Comparison of ENCODE assay signal across 2 cellular contexts in the genomic region with DNA sequence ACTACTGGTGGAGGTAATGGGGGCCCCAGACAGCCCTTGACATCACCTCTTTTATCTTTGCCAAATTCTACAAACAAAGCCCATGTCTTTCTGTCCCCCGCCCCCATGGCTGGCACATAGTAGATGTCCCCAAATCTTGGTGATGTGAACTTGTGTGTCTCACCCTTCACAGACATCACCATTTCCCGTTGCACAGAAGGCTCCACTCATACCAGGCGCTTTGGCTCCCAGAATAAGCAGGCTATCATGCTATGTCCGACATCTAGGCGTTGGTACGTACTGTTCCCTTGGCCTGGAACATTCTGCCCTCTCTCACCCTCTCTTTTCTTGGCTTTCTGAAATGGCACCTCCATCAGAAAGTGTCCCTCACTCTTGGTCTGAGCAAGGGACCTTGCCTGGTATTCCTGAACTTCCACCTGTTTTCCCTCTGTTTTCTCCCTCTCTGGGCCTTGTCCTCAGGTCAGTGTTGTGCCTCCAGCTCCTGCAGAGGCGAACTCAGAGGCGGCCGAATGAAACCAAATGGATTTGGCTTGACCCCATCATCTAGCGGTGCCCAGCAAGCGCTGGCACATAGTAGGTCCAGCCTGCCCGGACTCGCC.
TF ChIP-seq lines count a peak whose summit lies in the region.

No MANE protein-coding gene starts in this region.

TF ChIP-seq in SK-N-SH treated with all-trans-retinoic acid at 6 μM for 48 hours, 23 proteins besides CTCF, POLR2A, EP300 and RAD21 (continued from another document):
- TF ChIP-seq, protein P1, sequence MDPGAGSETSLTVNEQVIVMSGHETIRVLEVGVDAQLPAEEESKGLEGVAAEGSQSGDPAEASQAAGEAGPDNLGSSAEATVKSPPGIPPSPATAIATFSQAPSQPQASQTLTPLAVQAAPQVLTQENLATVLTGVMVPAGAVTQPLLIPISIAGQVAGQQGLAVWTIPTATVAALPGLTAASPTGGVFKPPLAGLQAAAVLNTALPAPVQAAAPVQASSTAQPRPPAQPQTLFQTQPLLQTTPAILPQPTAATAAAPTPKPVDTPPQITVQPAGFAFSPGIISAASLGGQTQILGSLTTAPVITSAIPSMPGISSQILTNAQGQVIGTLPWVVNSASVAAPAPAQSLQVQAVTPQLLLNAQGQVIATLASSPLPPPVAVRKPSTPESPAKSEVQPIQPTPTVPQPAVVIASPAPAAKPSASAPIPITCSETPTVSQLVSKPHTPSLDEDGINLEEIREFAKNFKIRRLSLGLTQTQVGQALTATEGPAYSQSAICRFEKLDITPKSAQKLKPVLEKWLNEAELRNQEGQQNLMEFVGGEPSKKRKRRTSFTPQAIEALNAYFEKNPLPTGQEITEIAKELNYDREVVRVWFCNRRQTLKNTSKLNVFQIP (CRISPR knock-in tag; IDR thresholded peaks at IDR 0.05; ENCODE audit: borderline replicate concordance, low read depth): no peak
- TF ChIP-seq ZC3H10 (CRISPR knock-in tag; IDR thresholded peaks at IDR 0.05) (no peak), ZNF70 (CRISPR knock-in tag; IDR thresholded peaks at IDR 0.05) (no peak), CSDC2 (CRISPR knock-in tag; IDR thresholded peaks at IDR 0.05) (no peak)

TF ChIP-seq in SK-N-SH, 30 proteins besides CTCF, POLR2A, EP300 and RAD21 (continued from another document):
- TF ChIP-seq YY1 (IDR thresholded peaks at IDR 0.05; ENCODE audit: low read depth) (no peak), MEF2A (IDR thresholded peaks at IDR 0.05; ENCODE audit: borderline replicate concordance, low read depth) (no peak), NRF1 (IDR thresholded peaks at IDR 0.05; ENCODE audit: low read depth, low read length) (no peak), NFIC (IDR thresholded peaks at IDR 0.05; ENCODE audit: borderline replicate concordance) (no peak), SMC3 (IDR thresholded peaks at IDR 0.05; ENCODE audit: low read depth, low read length) (no peak), RFX5 (IDR thresholded peaks at IDR 0.05; ENCODE audit: low read length) (no peak), FOXM1 (IDR thresholded peaks at IDR 0.05; ENCODE audit: low read depth) (no peak)
- TF ChIP-seq, protein P2, sequence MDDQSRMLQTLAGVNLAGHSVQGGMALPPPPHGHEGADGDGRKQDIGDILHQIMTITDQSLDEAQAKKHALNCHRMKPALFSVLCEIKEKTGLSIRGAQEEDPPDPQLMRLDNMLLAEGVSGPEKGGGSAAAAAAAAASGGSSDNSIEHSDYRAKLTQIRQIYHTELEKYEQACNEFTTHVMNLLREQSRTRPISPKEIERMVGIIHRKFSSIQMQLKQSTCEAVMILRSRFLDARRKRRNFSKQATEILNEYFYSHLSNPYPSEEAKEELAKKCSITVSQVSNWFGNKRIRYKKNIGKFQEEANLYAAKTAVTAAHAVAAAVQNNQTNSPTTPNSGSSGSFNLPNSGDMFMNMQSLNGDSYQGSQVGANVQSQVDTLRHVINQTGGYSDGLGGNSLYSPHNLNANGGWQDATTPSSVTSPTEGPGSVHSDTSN (IDR thresholded peaks at IDR 0.05): no peak
